In genomic region chr5:17482784-17483183, GRCh38 we compare ENCODE assay signal across 3 cellular contexts.
TF ChIP-seq lines count a peak whose summit lies in the region.

No MANE protein-coding gene starts in this region.

TF ChIP-seq in SK-N-SH, 30 proteins besides CTCF, POLR2A, EP300 and RAD21 (continued from another document):
- TF ChIP-seq CHD2 (IDR thresholded peaks at IDR 0.05; ENCODE audit: low read length, partially characterized antibody): peak; percentile 12

TF ChIP-seq in SK-N-SH treated with all-trans-retinoic acid at 6 μM for 48 hours, 23 proteins besides CTCF, POLR2A, EP300 and RAD21:
- TF ChIP-seq POU6F1 (CRISPR knock-in tag; IDR thresholded peaks at IDR 0.05; ENCODE audit: borderline replicate concordance, low read depth) (no peak), ARNTL (CRISPR knock-in tag; IDR thresholded peaks at IDR 0.05; ENCODE audit: borderline replicate concordance, low read depth) (no peak)

TF ChIP-seq in neural cell, 6 proteins besides CTCF, POLR2A, EP300 and RAD21 (continued from another document):
- TF ChIP-seq REST (IDR thresholded peaks at IDR 0.05; ENCODE audit: borderline replicate concordance) (no peak), POLR2AphosphoS5 (IDR thresholded peaks at IDR 0.05) (no peak), TAF1 (IDR thresholded peaks at IDR 0.05; ENCODE audit: low read depth) (no peak), MXI1 (conservative IDR thresholded peaks at IDR 0.05; ENCODE audit: poor library complexity, severe bottlenecking) (no peak), EZH2 (IDR thresholded peaks at IDR 0.05; ENCODE audit: borderline replicate concordance, insufficient read depth, low read length, poor library complexity, severe bottlenecking) (no peak)
